8 cellular contexts compared by ENCODE assay signal in genomic region chr1:179709841-179710329, GRCh38. TPM values are rescaled to one million over a fixed set of nuclear protein-coding genes. Genes with fewer than 3 reads are reported as not detected.
DNase-seq lines count a peak whose midpoint lies in the region; ATAC-seq and TF ChIP-seq lines count a peak whose summit lies in the region.

No MANE protein-coding gene starts in this region.

- H3K27me3 Mint-ChIP-seq in type B pancreatic cell, result peaks cover 10% of the 10 kb centered on the region

- TF ChIP-seq EP300 in suprapubic skin (IDR thresholded peaks at IDR 0.05), result no peak

- peak overlapping the region; percentile 18 for H3K4me3 Mint-ChIP-seq in type B pancreatic cell

- H3K27me3 ChIP-seq in BE2C (no peaks in the 10 kb centered on the region), suprapubic skin (no peaks in the 10 kb centered on the region)

- peaks cover 20% of the 10 kb centered on the region for H3K4me1 Mint-ChIP-seq in type B pancreatic cell (ENCODE audit: unreplicated experiment)

- no peak for TF ChIP-seq POLR2A in suprapubic skin (IDR thresholded peaks at IDR 0.05)

- H3K9me3 Mint-ChIP-seq in type B pancreatic cell, result no peaks in the 10 kb centered on the region

- TF ChIP-seq CTCF in BE2C (IDR thresholded peaks at IDR 0.05; ENCODE audit: low read depth, low read length) (no peak), type B pancreatic cell (conservative IDR thresholded peaks at IDR 0.05) (no peak), suprapubic skin (IDR thresholded peaks at IDR 0.05) (no peak)

- DNase-seq in BE2C (peak; percentile 59), type B pancreatic cell (ENCODE audit: extremely low spot score, unreplicated experiment) (no peak), RKO (ENCODE audit: low spot score) (no peak), posterior vena cava (ENCODE audit: low spot score) (no peak), suprapubic skin (ENCODE audit: low spot score in 2 of 2) (no peak)
- peak; percentile 21 for DNase-seq in effector CD4-positive, alpha-beta T cell

- H3K4me3 ChIP-seq in BE2C (ENCODE audit: low read depth, low read length), result no peak overlapping the region
- H3K4me3 ChIP-seq in suprapubic skin, result no peak overlapping the region

- WGBS in suprapubic skin, result 25% methylated on average over 5 of the region's 5 CpGs

- H3K9me3 ChIP-seq in BE2C (no peaks in the 10 kb centered on the region; the same call in 1 of the 2 replicates), suprapubic skin (peaks cover 6% of the 10 kb centered on the region)

- no peak overlapping the region for H3K27ac ChIP-seq in suprapubic skin

- peak; percentile 65 for ATAC-seq in GM19035 (IDR thresholded peaks at IDR 0.05; ENCODE audit: unreplicated experiment)
- peak; percentile 83 for ATAC-seq in HG03460 (IDR thresholded peaks at IDR 0.05; ENCODE audit: unreplicated experiment)

- H3K36me3 Mint-ChIP-seq in type B pancreatic cell, result no peaks in the 10 kb centered on the region

- peaks cover 20% of the 10 kb centered on the region for H3K4me1 ChIP-seq in BE2C
- H3K4me1 ChIP-seq in suprapubic skin, result peaks cover 4% of the 10 kb centered on the region

- peak overlapping the region; percentile 17 for H3K27ac Mint-ChIP-seq in type B pancreatic cell

- H3K36me3 ChIP-seq in BE2C (no peaks in the 10 kb centered on the region), suprapubic skin (no peaks in the 10 kb centered on the region)

- intact Hi-C loops in posterior vena cava (cut with DNase I), result loop anchor here in 1 of 2 donors (5.0 kb wide), 1 partner anchor 102 kb away; no protein-coding TSS in a partner anchor

RNA-seq across cellular contexts. Expression of gene FAM163A, which starts 33.2 kb away (rescaled TPM):
- 46.9 TPM for polyA plus RNA-seq in BE2C (2012; ENCODE audit: insufficient read depth, insufficient read length, low read depth)
- total RNA-seq in type B pancreatic cell (ENCODE audit: low replicate concordance) (1.4 and 2.5 TPM in 2 replicates), posterior vena cava (under 1 TPM in 1 of 2 donors, not detected in 1; 0.10 TPM), suprapubic skin (under 1 TPM in 1 of 4 donors, not detected in 3; 0.29 TPM)

Comparison
In these comparisons a context has a peak if more than half of its experiments do, and no peak if none do; other contexts are left out.
1. DNase-seq: peak in BE2C (single experiment) and effector CD4-positive, alpha-beta T cell (single experiment); none in type B pancreatic cell (single experiment), RKO (single experiment), posterior vena cava (single experiment) and suprapubic skin (0 of 2).